Comparison of ENCODE assay signal across 15 cellular contexts in the genomic region with DNA sequence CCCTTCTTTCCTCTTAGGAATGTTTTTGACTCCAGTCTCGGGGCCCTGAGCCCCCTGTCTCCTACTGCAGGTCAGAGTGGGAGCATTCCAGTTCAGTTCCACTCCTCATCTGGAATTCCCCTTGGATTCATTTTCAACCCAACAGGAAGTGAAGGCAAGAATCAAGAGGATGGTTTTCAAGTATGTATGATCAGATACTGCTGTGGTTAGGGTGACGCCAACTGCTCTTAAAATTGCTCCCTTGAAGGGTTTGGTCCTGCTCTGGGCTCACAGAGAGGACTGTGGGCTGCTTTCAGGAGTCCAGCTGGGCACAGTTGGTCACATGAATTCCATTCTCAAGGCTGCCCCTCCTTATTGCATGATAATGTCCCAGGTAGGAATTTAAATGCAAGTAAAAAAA. TPM values are rescaled to one million over a fixed set of nuclear protein-coding genes. Genes with fewer than 3 reads are reported as not detected.
DNase-seq lines count a peak whose midpoint lies in the region; ATAC-seq and TF ChIP-seq lines count a peak whose summit lies in the region.
"Had no signal": no experiment of that assay in that cellular context is flagged by ENCODE, and none has a peak within 500 bp of the region (broad histone marks: within the 10 kb centered on the region; RNA-seq: fewer than 3 reads in every experiment).

No MANE protein-coding gene starts in this region.

- H2AFZ ChIP-seq in osteoblast (ENCODE audit: low read length), result no peak overlapping the region

- H2BK5ac ChIP-seq in mesendoderm (ENCODE audit: low read length), result no peak overlapping the region

- no peak overlapping the region for H4K5ac ChIP-seq in mesendoderm (ENCODE audit: low read length)

- H3K56ac ChIP-seq in mesendoderm (ENCODE audit: low read length), result no peak overlapping the region

- no peak overlapping the region for H3K23ac ChIP-seq in mesendoderm (ENCODE audit: low read length)

- TF ChIP-seq CTCF in brain microvascular endothelial cell (IDR thresholded peaks at IDR 0.05; ENCODE audit: low read depth, low read length, missing control alignments), result no peak
- TF ChIP-seq CTCF in osteoblast (IDR thresholded peaks at IDR 0.05; ENCODE audit: extremely low read depth, low read depth, low read length), result no peak

- no peaks in the 10 kb centered on the region for H4K20me1 ChIP-seq in osteoblast (ENCODE audit: insufficient read depth, low read length)

- H3K4ac ChIP-seq in mesendoderm (ENCODE audit: low read depth, low read length), result no peak overlapping the region

- H3K27me3 ChIP-seq in brain microvascular endothelial cell (replicated peaks), result no peaks in the 10 kb centered on the region
- peaks cover 4% of the 10 kb centered on the region for H3K27me3 ChIP-seq in osteoblast (ENCODE audit: insufficient read depth, low read length)
- H3K27me3 ChIP-seq in mesendoderm (ENCODE audit: insufficient read depth, low read length, poor library complexity), result no peaks in the 10 kb centered on the region
- H3K27me3 ChIP-seq: esophagus muscularis mucosa had no signal

- no peaks in the 10 kb centered on the region for H3K79me1 ChIP-seq in mesendoderm (ENCODE audit: low read length)

- H3K27ac ChIP-seq in brain microvascular endothelial cell (no peak overlapping the region), osteoblast (ENCODE audit: low read depth, low read length) (no peak overlapping the region), mesendoderm (ENCODE audit: low read depth, low read length) (no peak overlapping the region)

- H3K4me1 ChIP-seq in osteoblast (ENCODE audit: insufficient read depth, low read length) (peaks cover 15% of the 10 kb centered on the region), mesendoderm (ENCODE audit: control insufficient read depth, low read depth, low read length) (no peaks in the 10 kb centered on the region)
- H3K4me1 ChIP-seq: HAP-1 had no signal

- no peak overlapping the region for H3K18ac ChIP-seq in mesendoderm (ENCODE audit: low read length)

- no peak overlapping the region for H2BK120ac ChIP-seq in mesendoderm (ENCODE audit: low read depth, low read length)

- H3K9ac ChIP-seq in mesendoderm (ENCODE audit: low read length), result no peak overlapping the region

- H3K79me2 ChIP-seq in osteoblast (ENCODE audit: insufficient read depth, low read length) (no peaks in the 10 kb centered on the region), mesendoderm (ENCODE audit: control insufficient read depth, insufficient read depth, low read length) (no peaks in the 10 kb centered on the region)

- no CpG with 5 or more reads among the region's 2 CpGs for WGBS in mesendoderm (ENCODE audit: extremely low coverage, insufficient coverage, low lambda C conversion rate)

- no peak overlapping the region for H2AK5ac ChIP-seq in mesendoderm (ENCODE audit: low read length)

- H4K8ac ChIP-seq in mesendoderm (ENCODE audit: low read depth, low read length), result no peak overlapping the region

- ATAC-seq in GM21381 (IDR thresholded peaks at IDR 0.05; ENCODE audit: unreplicated experiment) (no peak), GM19467 (IDR thresholded peaks at IDR 0.05; ENCODE audit: unreplicated experiment) (no peak)
- ATAC-seq: right cardiac atrium had no signal

- H2BK15ac ChIP-seq in mesendoderm (replicated peaks; ENCODE audit: low read depth), result no peak overlapping the region

- no peak overlapping the region for H3K4me3 ChIP-seq in brain microvascular endothelial cell (ENCODE audit: low read depth, low read length)
- H3K4me3 ChIP-seq in osteoblast (ENCODE audit: insufficient read depth, low read length), result no peak overlapping the region
- H3K4me3 ChIP-seq in mesendoderm (ENCODE audit: low read length), result no peak overlapping the region
- H3K4me3 ChIP-seq: esophagus muscularis mucosa, HAP-1 had no signal

- peak; percentile 82 for DNase-seq in GM03348 (ENCODE audit: low spot score)
- DNase-seq in HK-2 (ENCODE audit: unreplicated experiment), result peak; percentile 55
- DNase-seq in brain microvascular endothelial cell, result peak; percentile 61
- DNase-seq in osteoblast (ENCODE audit: insufficient read length, low spot score, missing footprints), result peak; percentile 89
- no peak for DNase-seq in pons (ENCODE audit: low spot score)
- DNase-seq in mesendoderm, result no peak
- DNase-seq: COR-L47, naive B cell, NCI-H1436 treated with DMSO at 0.1 percent for 48 hours, NCI-H69, right cardiac atrium had no signal

- in situ Hi-C loops in brain microvascular endothelial cell (cut with HindIII; ENCODE audit: low pct_ligation_motif_present, low sequenced_read_pairs), result no loop called here

- H3K4me2 ChIP-seq in osteoblast (ENCODE audit: insufficient read depth, low read length) (no peak overlapping the region), mesendoderm (ENCODE audit: low read length) (no peak overlapping the region)

- no peaks in the 10 kb centered on the region for H3K9me3 ChIP-seq in osteoblast (ENCODE audit: low read depth, low read length)
- H3K9me3 ChIP-seq: esophagus muscularis mucosa, HAP-1 had no signal

- H3K36me3 ChIP-seq in brain microvascular endothelial cell (replicated peaks) (no peaks in the 10 kb centered on the region), osteoblast (ENCODE audit: insufficient read depth, low read length) (no peaks in the 10 kb centered on the region), mesendoderm (ENCODE audit: control insufficient read depth, insufficient read depth, low read length) (no peaks in the 10 kb centered on the region)
- H3K36me3 ChIP-seq: esophagus muscularis mucosa, HAP-1 had no signal

RNA-seq across cellular contexts. Expression of a gene that starts 22.1 kb away (rescaled TPM):
- total RNA-seq in osteoblast, result under 0.01 TPM in 1 of 2 replicates, not detected in the other
- 0.65 TPM for polyA plus RNA-seq in mesendoderm (2013, experiment 1 of 2)
- 0.63 TPM for polyA plus RNA-seq in mesendoderm (2013, experiment 2 of 2)
- total RNA-seq: right cardiac atrium had no signal
- polyA plus RNA-seq: right cardiac atrium had no signal

Comparison
In these comparisons a context has a peak if more than half of its experiments do, and no peak if none do; other contexts are left out.
1. DNase-seq: peak in GM03348 (single experiment), HK-2 (single experiment), brain microvascular endothelial cell (single experiment) and osteoblast (single experiment); none in pons (single experiment) and mesendoderm (single experiment).